Comparison of ENCODE assay signal across 21 cellular contexts in the genomic region with DNA sequence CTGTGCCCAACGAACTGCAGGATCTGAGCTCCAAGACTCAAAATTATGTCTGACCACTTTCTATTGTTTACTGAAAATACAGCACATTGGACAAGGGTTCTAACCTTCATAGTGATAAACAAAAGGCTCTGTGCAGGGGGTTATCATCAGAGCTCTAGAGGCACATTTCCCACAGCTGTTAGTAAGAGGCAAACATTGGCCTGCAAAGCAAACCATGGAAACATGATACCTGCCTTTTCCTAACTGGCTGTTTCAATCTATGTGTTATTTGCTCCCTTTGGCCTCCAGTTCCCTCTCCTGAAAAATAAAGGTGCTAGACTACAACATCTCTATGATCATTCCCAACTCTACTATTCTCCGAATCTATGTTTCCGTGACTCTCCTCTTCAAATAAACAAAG.
DNase-seq lines count a peak whose midpoint lies in the region; ATAC-seq and TF ChIP-seq lines count a peak whose summit lies in the region.
"Had no signal": no experiment of that assay in that cellular context is flagged by ENCODE, and none has a peak within 500 bp of the region (broad histone marks: within the 10 kb centered on the region; RNA-seq: fewer than 3 reads in every experiment).

No MANE protein-coding gene starts in this region.

- DNase-seq in H4 (ENCODE audit: low spot score) (peak; percentile 22), NCI-H1417 (lab: John Stamatoyannopoulos, UW) (peak in 2 of 3 experiments; percentile 57 to 86), NCI-H748 treated with DMSO at 0.1 percent for 48 hours (lab: John Stamatoyannopoulos, UW) (peak; percentile 53), left kidney (ENCODE audit: low read depth, low spot score) (peak; percentile 17), inferior parietal cortex (ENCODE audit: extremely low spot score) (no peak), heart left ventricle (no peak)
- no peak for DNase-seq in stimulated activated naive B cell treated with anti-CD40 and anti-IgM and Interleukin-4, amounts not matched to agents 10 μg/mL and 1 μg/mL and 100 μg/mL, for 72 hours
- DNase-seq: activated CD4-positive, alpha-beta T cell treated with anti-CD3 and anti-CD28 coated beads, Interleukin-2, amount 50 U/mL, for 1 hour; activated CD8-positive, alpha-beta memory T cell treated with anti-CD3 and anti-CD28 coated beads, Interleukin-2, amount 50 U/mL, for 4 hours; activated effector memory CD4-positive, alpha-beta T cell treated with Interleukin-2 at 50 U/mL for 16 hours; CD8-positive, alpha-beta memory T cell; EL; mucosa of descending colon; NCI-H187 treated with DMSO at 0.1 percent for 48 hours; NCI-H524 treated with DMSO at 0.1 percent for 48 hours; PC-9; stimulated activated CD4-positive, alpha-beta T cell treated with anti-CD3 and anti-CD28 coated beads, Interleukin-4, amount 100 ng/mL, for 4 hours had no signal

- H3K27ac ChIP-seq in heart left ventricle, result no peak overlapping the region
- H3K27ac ChIP-seq: PC-9 had no signal

- no peaks in the 10 kb centered on the region for H3K36me3 ChIP-seq in heart left ventricle

- no peak for TF ChIP-seq POLR2A in heart left ventricle (IDR thresholded peaks at IDR 0.05)

- no peaks in the 10 kb centered on the region for H3K27me3 ChIP-seq in heart left ventricle

- H3K36me3 Mint-ChIP-seq in stimulated activated naive B cell treated with anti-CD40 and anti-IgM and Interleukin-4, amounts not matched to agents 10 μg/mL and 1 μg/mL and 100 μg/mL, for 72 hours, result no peaks in the 10 kb centered on the region
- H3K36me3 Mint-ChIP-seq: brain; CD8-positive, alpha-beta memory T cell; type B pancreatic cell had no signal

- H3K27me3 Mint-ChIP-seq in stimulated activated naive B cell treated with anti-CD40 and anti-IgM and Interleukin-4, amounts not matched to agents 10 μg/mL and 1 μg/mL and 100 μg/mL, for 72 hours, result peaks cover 0 to 4% of the 10 kb centered on the region in 2 donors
- H3K27me3 Mint-ChIP-seq: brain; CD8-positive, alpha-beta memory T cell; type B pancreatic cell had no signal

- no peaks in the 10 kb centered on the region for H3K4me1 ChIP-seq in heart left ventricle

- no peaks in the 10 kb centered on the region for H3K4me1 Mint-ChIP-seq in stimulated activated naive B cell treated with anti-CD40 and anti-IgM and Interleukin-4, amounts not matched to agents 10 μg/mL and 1 μg/mL and 100 μg/mL, for 72 hours
- H3K4me1 Mint-ChIP-seq: CD8-positive, alpha-beta memory T cell had no signal

- intact Hi-C loops in heart left ventricle (cut with DNase I), result no loop called here

- H3K9me3 Mint-ChIP-seq in stimulated activated naive B cell treated with anti-CD40 and anti-IgM and Interleukin-4, amounts not matched to agents 10 μg/mL and 1 μg/mL and 100 μg/mL, for 72 hours, result peaks cover 0 to 5% of the 10 kb centered on the region in 2 donors
- H3K9me3 Mint-ChIP-seq: type B pancreatic cell had no signal

- no peak overlapping the region for H3K27ac Mint-ChIP-seq in stimulated activated naive B cell treated with anti-CD40 and anti-IgM and Interleukin-4, amounts not matched to agents 10 μg/mL and 1 μg/mL and 100 μg/mL, for 72 hours
- H3K27ac Mint-ChIP-seq: CD8-positive, alpha-beta memory T cell; type B pancreatic cell had no signal

- no peak for TF ChIP-seq CTCF in heart left ventricle (IDR thresholded peaks at IDR 0.05)

- no peaks in the 10 kb centered on the region for H3K9me3 ChIP-seq in heart left ventricle
- H3K9me3 ChIP-seq: mucosa of descending colon had no signal

- H3K4me3 ChIP-seq in heart left ventricle, result no peak overlapping the region
- H3K4me3 ChIP-seq: mucosa of descending colon, PC-9 had no signal

- ATAC-seq in HG03280 (IDR thresholded peaks at IDR 0.05; ENCODE audit: unreplicated experiment) (no peak), heart left ventricle (no peak)
- no peak for ATAC-seq in stimulated activated naive B cell treated with anti-CD40 and anti-IgM and Interleukin-4, amounts not matched to agents 10 μg/mL and 1 μg/mL and 100 μg/mL, for 72 hours (replicated peaks)
- ATAC-seq: HepG2, mucosa of descending colon had no signal

- H3K4me3 Mint-ChIP-seq in stimulated activated naive B cell treated with anti-CD40 and anti-IgM and Interleukin-4, amounts not matched to agents 10 μg/mL and 1 μg/mL and 100 μg/mL, for 72 hours, result no peak overlapping the region
- H3K4me3 Mint-ChIP-seq: brain; CD8-positive, alpha-beta memory T cell; type B pancreatic cell had no signal

- 69 to 80% (median 71%) methylated on average over 3 of the region's 3 CpGs for WGBS in heart left ventricle, 4 donors

Comparison
In these comparisons a context has a peak if more than half of its experiments do, and no peak if none do; other contexts are left out.
1. DNase-seq: peak in H4 (single experiment), NCI-H1417 (2 of 3), NCI-H748 treated with DMSO at 0.1 percent for 48 hours (single experiment) and left kidney (single experiment); none in stimulated activated naive B cell treated with anti-CD40 and anti-IgM and Interleukin-4, amounts not matched to agents 10 μg/mL and 1 μg/mL and 100 μg/mL, for 72 hours (single experiment), inferior parietal cortex (single experiment) and heart left ventricle (0 of 5).